In the genomic region with DNA sequence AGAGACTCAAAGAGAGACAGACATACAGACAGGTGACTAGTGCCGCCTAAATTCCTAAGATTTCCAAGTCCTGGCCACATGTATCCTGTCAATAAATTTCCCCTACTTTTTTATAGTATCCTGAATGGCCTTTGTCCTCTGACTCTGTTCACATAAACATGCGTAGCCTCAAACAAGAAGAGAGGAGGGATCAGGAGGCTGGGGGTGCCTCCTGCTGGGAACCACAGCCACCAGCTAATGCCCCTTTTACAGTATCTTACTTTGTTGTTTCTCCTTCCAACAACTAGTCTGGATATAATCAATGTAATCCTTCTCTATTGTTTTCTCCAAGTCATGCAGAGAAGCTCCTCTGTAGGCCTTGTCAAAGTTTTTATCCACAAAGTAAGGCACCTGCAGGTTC, we compare ENCODE assay signal across 26 cellular contexts. TPM values are rescaled to one million over a fixed set of nuclear protein-coding genes. Genes with fewer than 3 reads are reported as not detected.
DNase-seq lines count a peak whose midpoint lies in the region; ATAC-seq, FAIRE-seq and TF ChIP-seq lines count a peak whose summit lies in the region.
"Had no signal": no experiment of that assay in that cellular context is flagged by ENCODE, and none has a peak within 500 bp of the region (broad histone marks: within the 10 kb centered on the region; RNA-seq: fewer than 3 reads in every experiment).

No MANE protein-coding gene starts in this region.

- no peak for DNase-seq in activated CD4-positive, alpha-beta memory T cell treated with anti-CD3 and anti-CD28 coated beads for 36 hours
- DNase-seq in activated CD4-positive, alpha-beta memory T cell treated with anti-CD3 and anti-CD28 coated beads, Interleukin-2, amount 10 ng/mL, durations not matched to agents 7 days and 5 days: no peak
- no peak for DNase-seq in activated T-helper 2 cell treated with anti-CD3 and anti-CD28 coated beads, Interferon-gamma antibody, Interleukin-2, Interleukin-4, amounts not matched to agents 10 μg/mL and 5 μg/mL and 100 μg/mL, durations not matched to agents 14 hours and 24 hours and 36 hours (ENCODE audit: low spot score)
- no peak for DNase-seq in right atrium auricular region (ENCODE audit: low spot score)
- DNase-seq in small intestine: peak; percentile 71
- no peak for DNase-seq in activated effector memory CD4-positive, alpha-beta T cell treated with anti-CD3 and anti-CD28 coated beads, Interleukin-2, amount 50 U/mL, for 16 hours
- DNase-seq in AG20443 (ENCODE audit: low spot score): no peak
- DNase-seq: activated B cell treated with CpG ODN at 0.5 μM for 24 hours; activated CD8-positive, alpha-beta memory T cell treated with anti-CD3 and anti-CD28 coated beads for 24 hours; activated T-cell treated with anti-CD3 and anti-CD28 coated beads, Interleukin-2, amount 50 U/mL, for 48 hours; GDM1; left lung; NCI-H1436; NCI-H748 treated with DMSO at 0.1 percent for 48 hours; SIG-M5; stimulated activated CD4-positive, alpha-beta T cell treated with anti-CD3 and anti-CD28 coated beads, Interleukin-1b, Interleukin-23, amount 100 ng/mL, for 48 hours; stimulated activated naive CD4-positive, alpha-beta T cell treated with Interleukin-2 at 50 U/mL for 16 hours had no signal

- H3K27me3 Mint-ChIP-seq in activated CD4-positive, alpha-beta memory T cell treated with anti-CD3 and anti-CD28 coated beads for 36 hours: no peaks in the 10 kb centered on the region
- H3K27me3 Mint-ChIP-seq in activated CD4-positive, alpha-beta memory T cell treated with anti-CD3 and anti-CD28 coated beads, Interleukin-2, amount 10 ng/mL, durations not matched to agents 7 days and 5 days: no peaks in the 10 kb centered on the region
- H3K27me3 Mint-ChIP-seq in activated T-helper 2 cell treated with anti-CD3 and anti-CD28 coated beads, Interferon-gamma antibody, Interleukin-2, Interleukin-4, amounts not matched to agents 10 μg/mL and 5 μg/mL and 100 μg/mL, durations not matched to agents 14 hours and 24 hours and 36 hours (ENCODE audit: low read depth): no peaks in the 10 kb centered on the region
- H3K27me3 Mint-ChIP-seq: activated B cell treated with CpG ODN at 0.5 μM for 24 hours, type B pancreatic cell had no signal

- no peak for FAIRE-seq in small intestine (lab: Jason Lieb, UNC)

- no peaks in the 10 kb centered on the region for H3K9me3 Mint-ChIP-seq in activated CD4-positive, alpha-beta memory T cell treated with anti-CD3 and anti-CD28 coated beads for 36 hours
- H3K9me3 Mint-ChIP-seq in activated CD4-positive, alpha-beta memory T cell treated with anti-CD3 and anti-CD28 coated beads, Interleukin-2, amount 10 ng/mL, durations not matched to agents 7 days and 5 days: no peaks in the 10 kb centered on the region
- H3K9me3 Mint-ChIP-seq in activated T-helper 2 cell treated with anti-CD3 and anti-CD28 coated beads, Interferon-gamma antibody, Interleukin-2, Interleukin-4, amounts not matched to agents 10 μg/mL and 5 μg/mL and 100 μg/mL, durations not matched to agents 14 hours and 24 hours and 36 hours: no peaks in the 10 kb centered on the region
- H3K9me3 Mint-ChIP-seq: activated B cell treated with CpG ODN at 0.5 μM for 24 hours, type B pancreatic cell had no signal

- H3K9me3 ChIP-seq in right atrium auricular region: no peaks in the 10 kb centered on the region
- H3K9me3 ChIP-seq in small intestine (ENCODE audit: control insufficient read depth, low read depth): no peaks in the 10 kb centered on the region
- H3K9me3 ChIP-seq: left lung had no signal

- H3K36me3 ChIP-seq in right atrium auricular region: peaks cover 29% of the 10 kb centered on the region
- no peaks in the 10 kb centered on the region for H3K36me3 ChIP-seq in small intestine (ENCODE audit: control insufficient read depth in 2 of 2, insufficient read depth in 2 of 2, low read length in 2 of 2)

- intact Hi-C loops in activated CD4-positive, alpha-beta memory T cell treated with anti-CD3 and anti-CD28 coated beads for 36 hours (cut with micrococcal nuclease): loop anchor here (5.0 kb wide), 1 partner anchor 348 kb away; no protein-coding TSS in a partner anchor
- intact Hi-C loops in activated T-helper 2 cell treated with anti-CD3 and anti-CD28 coated beads, Interferon-gamma antibody, Interleukin-2, Interleukin-4, amounts not matched to agents 10 μg/mL and 5 μg/mL and 100 μg/mL, durations not matched to agents 14 hours and 24 hours and 36 hours (cut with micrococcal nuclease): loop anchor here (10.0 kb wide), 2 partner anchors 215 to 345 kb away; no protein-coding TSS in a partner anchor

- no peak overlapping the region for H3K4me3 Mint-ChIP-seq in activated CD4-positive, alpha-beta memory T cell treated with anti-CD3 and anti-CD28 coated beads for 36 hours
- H3K4me3 Mint-ChIP-seq in activated CD4-positive, alpha-beta memory T cell treated with anti-CD3 and anti-CD28 coated beads, Interleukin-2, amount 10 ng/mL, durations not matched to agents 7 days and 5 days: no peak overlapping the region
- no peak overlapping the region for H3K4me3 Mint-ChIP-seq in activated T-helper 2 cell treated with anti-CD3 and anti-CD28 coated beads, Interferon-gamma antibody, Interleukin-2, Interleukin-4, amounts not matched to agents 10 μg/mL and 5 μg/mL and 100 μg/mL, durations not matched to agents 14 hours and 24 hours and 36 hours (ENCODE audit: low read depth)
- H3K4me3 Mint-ChIP-seq: activated B cell treated with CpG ODN at 0.5 μM for 24 hours, type B pancreatic cell had no signal

- CTCF ChIA-PET in activated CD4-positive, alpha-beta memory T cell treated with anti-CD3 and anti-CD28 coated beads for 36 hours (lab: Charles Lee): interaction anchor here (0.6 to 13.6 kb wide), 9 partner anchors 9 to 208 kb away, joined by 3 to 443 read pairs (median 4); a partner anchor contains a TSS
- CTCF ChIA-PET in activated CD4-positive, alpha-beta memory T cell treated with anti-CD3 and anti-CD28 coated beads, Interleukin-2, amount 10 ng/mL, durations not matched to agents 7 days and 5 days (lab: Charles Lee): interaction anchor here (0.8 to 9.4 kb wide), 13 partner anchors 11 to 346 kb away, joined by 3 to 329 read pairs (median 5); a partner anchor contains a TSS

- no peaks in the 10 kb centered on the region for H3K27me3 ChIP-seq in right atrium auricular region
- H3K27me3 ChIP-seq in small intestine (ENCODE audit: control insufficient read depth in 2 of 2, insufficient read depth in 2 of 2, low read length in 2 of 2): no peaks in the 10 kb centered on the region
- H3K27me3 ChIP-seq: left lung had no signal

- peaks cover 36% of the 10 kb centered on the region for H3K4me1 Mint-ChIP-seq in activated CD4-positive, alpha-beta memory T cell treated with anti-CD3 and anti-CD28 coated beads for 36 hours (ENCODE audit: low read depth)
- H3K4me1 Mint-ChIP-seq in activated CD4-positive, alpha-beta memory T cell treated with anti-CD3 and anti-CD28 coated beads, Interleukin-2, amount 10 ng/mL, durations not matched to agents 7 days and 5 days: peaks cover 70% of the 10 kb centered on the region
- H3K4me1 Mint-ChIP-seq in activated T-helper 2 cell treated with anti-CD3 and anti-CD28 coated beads, Interferon-gamma antibody, Interleukin-2, Interleukin-4, amounts not matched to agents 10 μg/mL and 5 μg/mL and 100 μg/mL, durations not matched to agents 14 hours and 24 hours and 36 hours (ENCODE audit: low read depth): peaks cover 43% of the 10 kb centered on the region

- POLR2A ChIA-PET in activated CD4-positive, alpha-beta memory T cell treated with anti-CD3 and anti-CD28 coated beads for 36 hours (lab: Charles Lee): interaction anchor here (1.0 to 7.9 kb wide), 6 partner anchors 19 to 94 kb away, joined by 3 to 50 read pairs (median 4); a partner anchor contains a TSS
- POLR2A ChIA-PET in activated CD4-positive, alpha-beta memory T cell treated with anti-CD3 and anti-CD28 coated beads, Interleukin-2, amount 10 ng/mL, durations not matched to agents 7 days and 5 days (lab: Charles Lee): interaction anchor here (1.6 to 11.1 kb wide), 9 partner anchors 16 to 142 kb away, joined by 5 to 137 read pairs (median 13); a partner anchor contains a TSS

- H3K4me3 ChIP-seq in right atrium auricular region (no peak overlapping the region), small intestine (ENCODE audit: low read depth in 1 of 2, low read length in 2 of 2) (no peak overlapping the region)
- H3K4me3 ChIP-seq: left lung had no signal

- peaks cover 0 to 54% of the 10 kb centered on the region in 2 donors for H3K4me1 ChIP-seq in right atrium auricular region
- peaks cover 6 to 9% of the 10 kb centered on the region in 2 donors for H3K4me1 ChIP-seq in small intestine (ENCODE audit: control insufficient read depth in 2 of 2, insufficient read depth in 1 of 2, low read depth in 1 of 2, low read length in 1 of 2)

- peaks cover 55% of the 10 kb centered on the region for H3K36me3 Mint-ChIP-seq in activated CD4-positive, alpha-beta memory T cell treated with anti-CD3 and anti-CD28 coated beads for 36 hours
- peaks cover 34% of the 10 kb centered on the region for H3K36me3 Mint-ChIP-seq in activated CD4-positive, alpha-beta memory T cell treated with anti-CD3 and anti-CD28 coated beads, Interleukin-2, amount 10 ng/mL, durations not matched to agents 7 days and 5 days (ENCODE audit: low read depth)
- peaks cover 61% of the 10 kb centered on the region for H3K36me3 Mint-ChIP-seq in activated T-helper 2 cell treated with anti-CD3 and anti-CD28 coated beads, Interferon-gamma antibody, Interleukin-2, Interleukin-4, amounts not matched to agents 10 μg/mL and 5 μg/mL and 100 μg/mL, durations not matched to agents 14 hours and 24 hours and 36 hours (ENCODE audit: low read depth)

- H3K27ac ChIP-seq in right atrium auricular region (peak overlapping the region; percentile 77 to 94), small intestine (ENCODE audit: low read depth in 1 of 2, low read length in 1 of 2) (peak overlapping the region in 1 of 2 donors; percentile 1)
- H3K27ac ChIP-seq: left lung had no signal

- WGBS in small intestine, 3 donors: 28 to 53% (median 46%) methylated on average over 2 of the region's 2 CpGs

- TF ChIP-seq CTCF in right atrium auricular region (IDR thresholded peaks at IDR 0.05): peak in 1 of 2 donors; percentile 23

- H3K27ac Mint-ChIP-seq in activated CD4-positive, alpha-beta memory T cell treated with anti-CD3 and anti-CD28 coated beads for 36 hours: peak overlapping the region; percentile 4
- no peak overlapping the region for H3K27ac Mint-ChIP-seq in activated CD4-positive, alpha-beta memory T cell treated with anti-CD3 and anti-CD28 coated beads, Interleukin-2, amount 10 ng/mL, durations not matched to agents 7 days and 5 days
- H3K27ac Mint-ChIP-seq in activated T-helper 2 cell treated with anti-CD3 and anti-CD28 coated beads, Interferon-gamma antibody, Interleukin-2, Interleukin-4, amounts not matched to agents 10 μg/mL and 5 μg/mL and 100 μg/mL, durations not matched to agents 14 hours and 24 hours and 36 hours: peak overlapping the region; percentile 17
- H3K27ac Mint-ChIP-seq: activated B cell treated with CpG ODN at 0.5 μM for 24 hours, type B pancreatic cell had no signal

- no peak for ATAC-seq in HG02885 (IDR thresholded peaks at IDR 0.05; ENCODE audit: poor library complexity, unreplicated experiment)
- ATAC-seq: esophagus mucosa, left lung, sciatic nerve had no signal

RNA-seq across cellular contexts. Expression of a gene that starts 15.9 kb away (rescaled TPM):
- total RNA-seq in activated CD4-positive, alpha-beta memory T cell treated with anti-CD3 and anti-CD28 coated beads for 36 hours: 1 to 10 TPM; 3.7 to 5.2 TPM
- 1 to 10 TPM; 9.4 to 9.5 TPM for total RNA-seq in activated CD4-positive, alpha-beta memory T cell treated with anti-CD3 and anti-CD28 coated beads, Interleukin-2, amount 10 ng/mL, durations not matched to agents 7 days and 5 days
- 4.7 and 4.8 TPM in 2 replicates for total RNA-seq in activated T-helper 2 cell treated with anti-CD3 and anti-CD28 coated beads, Interferon-gamma antibody, Interleukin-2, Interleukin-4, amounts not matched to agents 10 μg/mL and 5 μg/mL and 100 μg/mL, durations not matched to agents 14 hours and 24 hours and 36 hours
- 10 to 100 TPM in 1 of 2 donors, 1 to 10 TPM in 1; 9.5 to 29.7 TPM for total RNA-seq in right atrium auricular region
- polyA plus RNA-seq in small intestine: 10 to 100 TPM in 2 of 3 donors, 1 to 10 TPM in 1; 7.2 to 15.1 (median 14.1) TPM

RNA-seq across cellular contexts. Expression of a gene that starts 19.5 kb away (rescaled TPM):
- 10 to 100 TPM; 54.1 to 56.0 TPM for total RNA-seq in activated CD4-positive, alpha-beta memory T cell treated with anti-CD3 and anti-CD28 coated beads for 36 hours
- 10 to 100 TPM; 16.1 to 17.0 TPM for total RNA-seq in activated CD4-positive, alpha-beta memory T cell treated with anti-CD3 and anti-CD28 coated beads, Interleukin-2, amount 10 ng/mL, durations not matched to agents 7 days and 5 days
- 29.8 and 35.8 TPM in 2 replicates for total RNA-seq in activated T-helper 2 cell treated with anti-CD3 and anti-CD28 coated beads, Interferon-gamma antibody, Interleukin-2, Interleukin-4, amounts not matched to agents 10 μg/mL and 5 μg/mL and 100 μg/mL, durations not matched to agents 14 hours and 24 hours and 36 hours
- 1 to 10 TPM; 5.9 to 8.5 TPM for total RNA-seq in right atrium auricular region
- 1 to 10 TPM in 2 of 3 donors, under 1 TPM in 1; 0.67 to 3.8 (median 2.7) TPM for polyA plus RNA-seq in small intestine

RNA-seq across cellular contexts. Expression of a gene that starts 24.9 kb away (rescaled TPM):
- 1 to 10 TPM; 3.8 to 3.9 TPM for total RNA-seq in activated CD4-positive, alpha-beta memory T cell treated with anti-CD3 and anti-CD28 coated beads for 36 hours
- 1 to 10 TPM; 5.5 TPM for total RNA-seq in activated CD4-positive, alpha-beta memory T cell treated with anti-CD3 and anti-CD28 coated beads, Interleukin-2, amount 10 ng/mL, durations not matched to agents 7 days and 5 days
- 7.7 and 8.3 TPM in 2 replicates for total RNA-seq in activated T-helper 2 cell treated with anti-CD3 and anti-CD28 coated beads, Interferon-gamma antibody, Interleukin-2, Interleukin-4, amounts not matched to agents 10 μg/mL and 5 μg/mL and 100 μg/mL, durations not matched to agents 14 hours and 24 hours and 36 hours
- 10 to 100 TPM; 15.8 to 28.6 TPM for total RNA-seq in right atrium auricular region
- 1 to 10 TPM in 1 of 3 donors, under 1 TPM in 2; 0.45 to 1.0 (median 0.54) TPM for polyA plus RNA-seq in small intestine
- total RNA-seq: H4 had no signal

RNA-seq across cellular contexts. Expression of a gene that starts 30.1 kb away (rescaled TPM):
- 10 to 100 TPM; 24.0 to 26.3 TPM for total RNA-seq in activated CD4-positive, alpha-beta memory T cell treated with anti-CD3 and anti-CD28 coated beads for 36 hours
- total RNA-seq in activated CD4-positive, alpha-beta memory T cell treated with anti-CD3 and anti-CD28 coated beads, Interleukin-2, amount 10 ng/mL, durations not matched to agents 7 days and 5 days: 10 to 100 TPM; 48.1 TPM
- 48.3 and 53.6 TPM in 2 replicates for total RNA-seq in activated T-helper 2 cell treated with anti-CD3 and anti-CD28 coated beads, Interferon-gamma antibody, Interleukin-2, Interleukin-4, amounts not matched to agents 10 μg/mL and 5 μg/mL and 100 μg/mL, durations not matched to agents 14 hours and 24 hours and 36 hours
- 1 to 10 TPM in 1 of 2 donors, under 1 TPM in 1; 0.70 to 1.3 TPM for total RNA-seq in right atrium auricular region
- polyA plus RNA-seq in small intestine: 10 to 100 TPM in 2 of 3 donors, 1 to 10 TPM in 1; 2.7 to 58.9 (median 13.9) TPM
- total RNA-seq: A172, H4, HT1080, osteoblast had no signal
- polyA plus RNA-seq: BJ had no signal

RNA-seq across cellular contexts. Expression of a gene that starts 36.7 kb away (rescaled TPM):
- total RNA-seq in activated CD4-positive, alpha-beta memory T cell treated with anti-CD3 and anti-CD28 coated beads for 36 hours: 1 to 10 TPM; 1.0 to 1.4 TPM
- 1 to 10 TPM; 1.0 to 1.8 TPM for total RNA-seq in activated CD4-positive, alpha-beta memory T cell treated with anti-CD3 and anti-CD28 coated beads, Interleukin-2, amount 10 ng/mL, durations not matched to agents 7 days and 5 days
- total RNA-seq in activated T-helper 2 cell treated with anti-CD3 and anti-CD28 coated beads, Interferon-gamma antibody, Interleukin-2, Interleukin-4, amounts not matched to agents 10 μg/mL and 5 μg/mL and 100 μg/mL, durations not matched to agents 14 hours and 24 hours and 36 hours: 2.1 and 4.2 TPM in 2 replicates
- total RNA-seq in right atrium auricular region: not detected
- polyA plus RNA-seq in small intestine: 10 to 100 TPM in 2 of 3 donors, 1 to 10 TPM in 1; 7.1 to 13.0 (median 11.9) TPM
- total RNA-seq: A172, H4, HT1080, osteoblast, sciatic nerve had no signal
- polyA plus RNA-seq: BJ had no signal
